17 cellular contexts compared by ENCODE assay signal in the genomic region with DNA sequence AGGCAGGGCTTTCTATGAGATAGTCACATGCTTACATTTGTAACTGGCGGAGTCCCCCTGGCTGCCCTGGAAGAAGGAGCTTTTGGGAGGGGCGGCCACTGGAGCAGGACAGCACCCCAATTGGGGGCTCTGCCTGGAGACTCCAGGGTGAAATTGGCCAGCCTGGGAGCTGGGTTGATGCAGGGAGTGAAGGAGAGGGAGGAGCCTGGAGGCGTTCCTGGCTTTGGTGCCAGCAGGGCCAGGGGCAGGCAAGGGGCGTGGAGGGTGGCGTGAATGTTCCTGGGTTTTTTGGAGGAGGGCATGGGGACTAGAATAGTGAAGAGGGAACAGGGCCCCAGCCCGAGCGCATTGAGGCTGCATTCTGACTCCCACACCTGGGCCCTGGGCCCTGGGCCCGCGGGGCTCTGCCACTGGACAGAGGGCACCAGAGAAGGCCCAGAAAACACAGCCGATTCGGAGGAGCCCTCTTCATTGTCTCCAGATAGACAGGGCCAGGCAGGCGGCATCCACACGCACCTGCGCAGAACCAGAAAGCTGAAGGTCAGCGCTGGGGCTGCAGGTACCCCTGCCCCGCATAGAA. TPM values are rescaled to one million over a fixed set of nuclear protein-coding genes. Genes with fewer than 3 reads are reported as not detected.
A peak's percentile ranks its signal among the peaks of the same experiment; 100 is the strongest.
DNase-seq lines count a peak whose midpoint lies in the region; ATAC-seq and TF ChIP-seq lines count a peak whose summit lies in the region.
"Had no signal": no experiment of that assay in that cellular context is flagged by ENCODE, and none has a peak within 500 bp of the region (broad histone marks: within the 10 kb centered on the region; RNA-seq: fewer than 3 reads in every experiment).

No MANE protein-coding gene starts in this region.

- intact Hi-C loops in stomach (cut with DNase I; ENCODE audit: low total_unique reads) (no loop called here), natural killer cell (cut with micrococcal nuclease) (no loop called here)

- WGBS in stomach, 5 donors, result 57 to 74% (median 58%) methylated on average over 14 to 16 of the region's 16 CpGs

- H3K27ac ChIP-seq in RWPE1 (peak overlapping the region; percentile 95), stomach (peak overlapping the region; percentile 64 to 84 (median 73))

- peaks cover 0 to 8% (median 3%) of the 10 kb centered on the region in 4 donors for H3K36me3 ChIP-seq in stomach

- H3K9me3 Mint-ChIP-seq in natural killer cell, result no peaks in the 10 kb centered on the region
- H3K9me3 Mint-ChIP-seq: activated naive CD4-positive, alpha-beta T cell treated with anti-CD3 and anti-CD28 coated beads, Interleukin-2, amount 10 ng/mL, durations not matched to agents 7 days and 5 days; CD4-positive, alpha-beta memory T cell; type B pancreatic cell had no signal

- DNase-seq in DMS53 (lab: John Stamatoyannopoulos, UW) (peak; percentile 74), DMS53 treated with DMSO at 0.1 percent for 48 hours (lab: John Stamatoyannopoulos, UW; ENCODE audit: unreplicated experiment) (no peak), RWPE1 (ENCODE audit: low spot score) (no peak), left lobe of liver (ENCODE audit: low spot score) (no peak), stomach (peak; percentile 50), HuH-7 (ENCODE audit: low spot score) (no peak), natural killer cell (no peak)
- DNase-seq: activated naive CD4-positive, alpha-beta T cell treated with anti-CD3 and anti-CD28 coated beads, Interleukin-2, amount 10 ng/mL, durations not matched to agents 7 days and 5 days; stimulated activated CD8-positive, alpha-beta memory T cell treated with anti-CD3 and anti-CD28 coated beads, Interleukin-4, amount 100 ng/mL, for 48 hours had no signal

- no peak overlapping the region for H3K4me3 Mint-ChIP-seq in natural killer cell
- H3K4me3 Mint-ChIP-seq: activated naive CD4-positive, alpha-beta T cell treated with anti-CD3 and anti-CD28 coated beads, Interleukin-2, amount 10 ng/mL, durations not matched to agents 7 days and 5 days; CD4-positive, alpha-beta memory T cell; type B pancreatic cell had no signal

- no peaks in the 10 kb centered on the region for H3K27me3 ChIP-seq in stomach
- H3K27me3 ChIP-seq: MG63 had no signal

- H3K36me3 Mint-ChIP-seq in natural killer cell, result no peaks in the 10 kb centered on the region
- H3K36me3 Mint-ChIP-seq: activated naive CD4-positive, alpha-beta T cell treated with anti-CD3 and anti-CD28 coated beads, Interleukin-2, amount 10 ng/mL, durations not matched to agents 7 days and 5 days; type B pancreatic cell had no signal

- no peak for TF ChIP-seq CTCF in RWPE1 (conservative IDR thresholded peaks at IDR 0.05; ENCODE audit: low read depth)
- no peak for TF ChIP-seq CTCF in stomach (IDR thresholded peaks at IDR 0.05)
- TF ChIP-seq CTCF in natural killer cell (IDR thresholded peaks at IDR 0.05), result no peak

- H3K27ac Mint-ChIP-seq in natural killer cell, result no peak overlapping the region
- H3K27ac Mint-ChIP-seq: activated naive CD4-positive, alpha-beta T cell treated with anti-CD3 and anti-CD28 coated beads, Interleukin-2, amount 10 ng/mL, durations not matched to agents 7 days and 5 days; CD4-positive, alpha-beta memory T cell; type B pancreatic cell had no signal

- no peaks in the 10 kb centered on the region for H3K4me1 Mint-ChIP-seq in natural killer cell
- H3K4me1 Mint-ChIP-seq: activated naive CD4-positive, alpha-beta T cell treated with anti-CD3 and anti-CD28 coated beads, Interleukin-2, amount 10 ng/mL, durations not matched to agents 7 days and 5 days; CD4-positive, alpha-beta memory T cell had no signal

- peaks cover 27 to 63% (median 41%) of the 10 kb centered on the region in 4 donors for H3K4me1 ChIP-seq in stomach

- H3K9me3 ChIP-seq in stomach, result no peaks in the 10 kb centered on the region
- H3K9me3 ChIP-seq: MG63, mucosa of descending colon had no signal

- H3K27me3 Mint-ChIP-seq in natural killer cell (ENCODE audit: low read depth in 2 of 2), result no peaks in the 10 kb centered on the region
- H3K27me3 Mint-ChIP-seq: activated naive CD4-positive, alpha-beta T cell treated with anti-CD3 and anti-CD28 coated beads, Interleukin-2, amount 10 ng/mL, durations not matched to agents 7 days and 5 days; CD4-positive, alpha-beta memory T cell; type B pancreatic cell had no signal

- TF ChIP-seq EP300 in stomach (IDR thresholded peaks at IDR 0.05), result no peak

- CTCF ChIA-PET in RWPE1 (lab: Yijun Ruan, JAX), result interaction anchor here (0.6 kb wide), 3 partner anchors 40 to 319 kb away, joined by 3 to 4 read pairs (median 4); no protein-coding TSS in a partner anchor

- peak; percentile 9 for ATAC-seq in left lobe of liver
- ATAC-seq in GM21723 (IDR thresholded peaks at IDR 0.05; ENCODE audit: unreplicated experiment), result no peak
- ATAC-seq in natural killer cell, result no peak

- peak overlapping the region in 1 of 4 donors; percentile 13 for H3K4me3 ChIP-seq in stomach
- H3K4me3 ChIP-seq: MG63, mucosa of descending colon had no signal

- POLR2A ChIA-PET in RWPE1 (lab: Yijun Ruan, JAX; ENCODE audit: low non-redundant PET), result no interaction called here

- TF ChIP-seq POLR2A in stomach (IDR thresholded peaks at IDR 0.05), result no peak

RNA-seq across cellular contexts. Expression of a gene that starts 29.5 kb away (rescaled TPM):
- total RNA-seq in left lobe of liver, result not detected
- total RNA-seq in stomach, result 1 to 10 TPM in 1 of 5 donors, not detected in 4; 1.4 TPM
- 1 to 10 TPM in 2 of 3 donors, under 1 TPM in 1; 0.62 to 4.1 (median 1.8) TPM for polyA plus RNA-seq in stomach
- not detected for total RNA-seq in natural killer cell
- total RNA-seq: A172; CD4-positive, alpha-beta memory T cell; HT1080; OCI-LY7 had no signal
- polyA plus RNA-seq: CD4-positive, alpha-beta memory T cell had no signal

Comparison
In these comparisons a context has a peak if more than half of its experiments do, and no peak if none do; other contexts are left out.
1. DNase-seq: peak in DMS53 (single experiment) and stomach (single experiment); none in DMS53 treated with DMSO at 0.1 percent for 48 hours (single experiment), RWPE1 (single experiment), left lobe of liver (single experiment), HuH-7 (single experiment) and natural killer cell (single experiment).